In the genomic region with DNA sequence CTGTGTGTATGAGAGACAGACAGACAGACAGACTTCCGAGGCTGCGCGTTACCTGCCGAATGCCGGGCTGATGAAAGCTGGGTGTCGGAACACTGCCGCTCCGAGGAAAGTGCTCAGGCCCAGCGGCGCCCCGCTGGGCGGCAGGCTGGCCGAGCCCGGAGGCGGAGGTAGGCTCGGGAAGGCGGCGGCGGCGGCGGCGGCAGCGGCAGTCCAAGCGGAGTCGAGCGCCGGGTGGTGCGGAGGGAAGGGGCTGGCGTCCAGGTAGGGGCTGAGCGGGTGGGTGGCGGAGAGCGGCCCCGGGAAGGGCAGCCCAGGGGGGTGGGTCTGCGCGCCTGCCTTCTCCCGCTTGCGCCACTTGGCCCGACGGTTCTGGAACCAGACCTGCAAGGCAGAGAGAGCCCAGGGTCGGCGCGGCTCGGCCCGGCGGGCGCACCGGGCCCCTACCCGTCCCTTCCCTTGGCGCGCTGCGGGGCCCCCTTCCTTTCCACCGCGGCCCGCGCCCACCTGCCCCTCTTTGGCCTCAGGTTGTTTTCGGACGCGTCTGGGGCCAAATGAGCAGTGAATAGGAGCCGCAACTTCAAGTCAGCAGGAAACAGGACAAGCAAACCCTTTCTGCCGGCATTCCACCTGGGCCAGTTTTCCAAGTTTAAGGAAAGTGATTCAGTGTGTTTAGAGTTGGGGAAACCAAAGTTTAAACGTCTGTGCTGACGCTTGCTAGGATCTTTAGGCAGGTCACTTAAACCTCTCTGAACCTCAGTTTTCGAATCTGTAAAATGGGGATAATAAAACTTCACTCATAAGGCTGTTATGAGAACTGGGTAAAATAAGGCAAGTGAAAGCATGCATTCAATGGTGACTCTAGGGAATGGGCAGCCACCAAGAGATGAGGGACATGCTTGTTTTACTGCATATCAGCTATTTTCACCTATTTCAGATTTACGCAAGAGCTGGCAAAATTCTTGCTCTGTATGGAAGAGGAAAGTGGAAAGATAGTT, we compare ENCODE assay signal across 2 cellular contexts.
TF ChIP-seq lines count a peak whose summit lies in the region.

No MANE protein-coding gene starts in this region.

TF ChIP-seq in H1, 55 proteins besides CTCF, POLR2A, EP300 and RAD21 (continues in another document):
- TF ChIP-seq TCF12 (IDR thresholded peaks at IDR 0.05; ENCODE audit: low read depth, low read length) (no peak), KDM5A (IDR thresholded peaks at IDR 0.05; ENCODE audit: low read length) (no peak), FOSL1 (IDR thresholded peaks at IDR 0.05; ENCODE audit: insufficient read depth, low read depth, low read length) (no peak), RNF2 (IDR thresholded peaks at IDR 0.05; ENCODE audit: borderline replicate concordance, low read depth, low read length, missing control alignments, poor library complexity, severe bottlenecking) (peak; percentile 64), CTBP2 (IDR thresholded peaks at IDR 0.05; ENCODE audit: borderline replicate concordance, insufficient read depth, insufficient read length, low read length) (peak; percentile 84), MAFK (IDR thresholded peaks at IDR 0.05; ENCODE audit: low read depth, low read length) (no peak), EZH2 (IDR thresholded peaks at IDR 0.05; ENCODE audit: low read depth, low read length, severe bottlenecking) (peak; percentile 72), SUZ12 (IDR thresholded peaks at IDR 0.05; ENCODE audit: low read length) (peak; percentile 75)
- TF ChIP-seq, protein P1, sequence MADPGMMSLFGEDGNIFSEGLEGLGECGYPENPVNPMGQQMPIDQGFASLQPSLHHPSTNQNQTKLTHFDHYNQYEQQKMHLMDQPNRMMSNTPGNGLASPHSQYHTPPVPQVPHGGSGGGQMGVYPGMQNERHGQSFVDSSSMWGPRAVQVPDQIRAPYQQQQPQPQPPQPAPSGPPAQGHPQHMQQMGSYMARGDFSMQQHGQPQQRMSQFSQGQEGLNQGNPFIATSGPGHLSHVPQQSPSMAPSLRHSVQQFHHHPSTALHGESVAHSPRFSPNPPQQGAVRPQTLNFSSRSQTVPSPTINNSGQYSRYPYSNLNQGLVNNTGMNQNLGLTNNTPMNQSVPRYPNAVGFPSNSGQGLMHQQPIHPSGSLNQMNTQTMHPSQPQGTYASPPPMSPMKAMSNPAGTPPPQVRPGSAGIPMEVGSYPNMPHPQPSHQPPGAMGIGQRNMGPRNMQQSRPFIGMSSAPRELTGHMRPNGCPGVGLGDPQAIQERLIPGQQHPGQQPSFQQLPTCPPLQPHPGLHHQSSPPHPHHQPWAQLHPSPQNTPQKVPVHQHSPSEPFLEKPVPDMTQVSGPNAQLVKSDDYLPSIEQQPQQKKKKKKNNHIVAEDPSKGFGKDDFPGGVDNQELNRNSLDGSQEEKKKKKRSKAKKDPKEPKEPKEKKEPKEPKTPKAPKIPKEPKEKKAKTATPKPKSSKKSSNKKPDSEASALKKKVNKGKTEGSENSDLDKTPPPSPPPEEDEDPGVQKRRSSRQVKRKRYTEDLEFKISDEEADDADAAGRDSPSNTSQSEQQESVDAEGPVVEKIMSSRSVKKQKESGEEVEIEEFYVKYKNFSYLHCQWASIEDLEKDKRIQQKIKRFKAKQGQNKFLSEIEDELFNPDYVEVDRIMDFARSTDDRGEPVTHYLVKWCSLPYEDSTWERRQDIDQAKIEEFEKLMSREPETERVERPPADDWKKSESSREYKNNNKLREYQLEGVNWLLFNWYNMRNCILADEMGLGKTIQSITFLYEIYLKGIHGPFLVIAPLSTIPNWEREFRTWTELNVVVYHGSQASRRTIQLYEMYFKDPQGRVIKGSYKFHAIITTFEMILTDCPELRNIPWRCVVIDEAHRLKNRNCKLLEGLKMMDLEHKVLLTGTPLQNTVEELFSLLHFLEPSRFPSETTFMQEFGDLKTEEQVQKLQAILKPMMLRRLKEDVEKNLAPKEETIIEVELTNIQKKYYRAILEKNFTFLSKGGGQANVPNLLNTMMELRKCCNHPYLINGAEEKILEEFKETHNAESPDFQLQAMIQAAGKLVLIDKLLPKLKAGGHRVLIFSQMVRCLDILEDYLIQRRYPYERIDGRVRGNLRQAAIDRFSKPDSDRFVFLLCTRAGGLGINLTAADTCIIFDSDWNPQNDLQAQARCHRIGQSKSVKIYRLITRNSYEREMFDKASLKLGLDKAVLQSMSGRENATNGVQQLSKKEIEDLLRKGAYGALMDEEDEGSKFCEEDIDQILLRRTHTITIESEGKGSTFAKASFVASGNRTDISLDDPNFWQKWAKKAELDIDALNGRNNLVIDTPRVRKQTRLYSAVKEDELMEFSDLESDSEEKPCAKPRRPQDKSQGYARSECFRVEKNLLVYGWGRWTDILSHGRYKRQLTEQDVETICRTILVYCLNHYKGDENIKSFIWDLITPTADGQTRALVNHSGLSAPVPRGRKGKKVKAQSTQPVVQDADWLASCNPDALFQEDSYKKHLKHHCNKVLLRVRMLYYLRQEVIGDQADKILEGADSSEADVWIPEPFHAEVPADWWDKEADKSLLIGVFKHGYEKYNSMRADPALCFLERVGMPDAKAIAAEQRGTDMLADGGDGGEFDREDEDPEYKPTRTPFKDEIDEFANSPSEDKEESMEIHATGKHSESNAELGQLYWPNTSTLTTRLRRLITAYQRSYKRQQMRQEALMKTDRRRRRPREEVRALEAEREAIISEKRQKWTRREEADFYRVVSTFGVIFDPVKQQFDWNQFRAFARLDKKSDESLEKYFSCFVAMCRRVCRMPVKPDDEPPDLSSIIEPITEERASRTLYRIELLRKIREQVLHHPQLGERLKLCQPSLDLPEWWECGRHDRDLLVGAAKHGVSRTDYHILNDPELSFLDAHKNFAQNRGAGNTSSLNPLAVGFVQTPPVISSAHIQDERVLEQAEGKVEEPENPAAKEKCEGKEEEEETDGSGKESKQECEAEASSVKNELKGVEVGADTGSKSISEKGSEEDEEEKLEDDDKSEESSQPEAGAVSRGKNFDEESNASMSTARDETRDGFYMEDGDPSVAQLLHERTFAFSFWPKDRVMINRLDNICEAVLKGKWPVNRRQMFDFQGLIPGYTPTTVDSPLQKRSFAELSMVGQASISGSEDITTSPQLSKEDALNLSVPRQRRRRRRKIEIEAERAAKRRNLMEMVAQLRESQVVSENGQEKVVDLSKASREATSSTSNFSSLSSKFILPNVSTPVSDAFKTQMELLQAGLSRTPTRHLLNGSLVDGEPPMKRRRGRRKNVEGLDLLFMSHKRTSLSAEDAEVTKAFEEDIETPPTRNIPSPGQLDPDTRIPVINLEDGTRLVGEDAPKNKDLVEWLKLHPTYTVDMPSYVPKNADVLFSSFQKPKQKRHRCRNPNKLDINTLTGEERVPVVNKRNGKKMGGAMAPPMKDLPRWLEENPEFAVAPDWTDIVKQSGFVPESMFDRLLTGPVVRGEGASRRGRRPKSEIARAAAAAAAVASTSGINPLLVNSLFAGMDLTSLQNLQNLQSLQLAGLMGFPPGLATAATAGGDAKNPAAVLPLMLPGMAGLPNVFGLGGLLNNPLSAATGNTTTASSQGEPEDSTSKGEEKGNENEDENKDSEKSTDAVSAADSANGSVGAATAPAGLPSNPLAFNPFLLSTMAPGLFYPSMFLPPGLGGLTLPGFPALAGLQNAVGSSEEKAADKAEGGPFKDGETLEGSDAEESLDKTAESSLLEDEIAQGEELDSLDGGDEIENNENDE (IDR thresholded peaks at IDR 0.05; ENCODE audit: insufficient replicate concordance, low read length), result no peak
- TF ChIP-seq, protein P2, sequence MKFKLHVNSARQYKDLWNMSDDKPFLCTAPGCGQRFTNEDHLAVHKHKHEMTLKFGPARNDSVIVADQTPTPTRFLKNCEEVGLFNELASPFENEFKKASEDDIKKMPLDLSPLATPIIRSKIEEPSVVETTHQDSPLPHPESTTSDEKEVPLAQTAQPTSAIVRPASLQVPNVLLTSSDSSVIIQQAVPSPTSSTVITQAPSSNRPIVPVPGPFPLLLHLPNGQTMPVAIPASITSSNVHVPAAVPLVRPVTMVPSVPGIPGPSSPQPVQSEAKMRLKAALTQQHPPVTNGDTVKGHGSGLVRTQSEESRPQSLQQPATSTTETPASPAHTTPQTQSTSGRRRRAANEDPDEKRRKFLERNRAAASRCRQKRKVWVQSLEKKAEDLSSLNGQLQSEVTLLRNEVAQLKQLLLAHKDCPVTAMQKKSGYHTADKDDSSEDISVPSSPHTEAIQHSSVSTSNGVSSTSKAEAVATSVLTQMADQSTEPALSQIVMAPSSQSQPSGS (IDR thresholded peaks at IDR 0.05; ENCODE audit: low read length), result no peak

TF ChIP-seq in neural cell, 6 proteins besides CTCF, POLR2A, EP300 and RAD21:
- TF ChIP-seq TAF1 (IDR thresholded peaks at IDR 0.05; ENCODE audit: low read depth), result no peak
- TF ChIP-seq, protein P3, sequence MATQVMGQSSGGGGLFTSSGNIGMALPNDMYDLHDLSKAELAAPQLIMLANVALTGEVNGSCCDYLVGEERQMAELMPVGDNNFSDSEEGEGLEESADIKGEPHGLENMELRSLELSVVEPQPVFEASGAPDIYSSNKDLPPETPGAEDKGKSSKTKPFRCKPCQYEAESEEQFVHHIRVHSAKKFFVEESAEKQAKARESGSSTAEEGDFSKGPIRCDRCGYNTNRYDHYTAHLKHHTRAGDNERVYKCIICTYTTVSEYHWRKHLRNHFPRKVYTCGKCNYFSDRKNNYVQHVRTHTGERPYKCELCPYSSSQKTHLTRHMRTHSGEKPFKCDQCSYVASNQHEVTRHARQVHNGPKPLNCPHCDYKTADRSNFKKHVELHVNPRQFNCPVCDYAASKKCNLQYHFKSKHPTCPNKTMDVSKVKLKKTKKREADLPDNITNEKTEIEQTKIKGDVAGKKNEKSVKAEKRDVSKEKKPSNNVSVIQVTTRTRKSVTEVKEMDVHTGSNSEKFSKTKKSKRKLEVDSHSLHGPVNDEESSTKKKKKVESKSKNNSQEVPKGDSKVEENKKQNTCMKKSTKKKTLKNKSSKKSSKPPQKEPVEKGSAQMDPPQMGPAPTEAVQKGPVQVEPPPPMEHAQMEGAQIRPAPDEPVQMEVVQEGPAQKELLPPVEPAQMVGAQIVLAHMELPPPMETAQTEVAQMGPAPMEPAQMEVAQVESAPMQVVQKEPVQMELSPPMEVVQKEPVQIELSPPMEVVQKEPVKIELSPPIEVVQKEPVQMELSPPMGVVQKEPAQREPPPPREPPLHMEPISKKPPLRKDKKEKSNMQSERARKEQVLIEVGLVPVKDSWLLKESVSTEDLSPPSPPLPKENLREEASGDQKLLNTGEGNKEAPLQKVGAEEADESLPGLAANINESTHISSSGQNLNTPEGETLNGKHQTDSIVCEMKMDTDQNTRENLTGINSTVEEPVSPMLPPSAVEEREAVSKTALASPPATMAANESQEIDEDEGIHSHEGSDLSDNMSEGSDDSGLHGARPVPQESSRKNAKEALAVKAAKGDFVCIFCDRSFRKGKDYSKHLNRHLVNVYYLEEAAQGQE (IDR thresholded peaks at IDR 0.05; ENCODE audit: borderline replicate concordance), result no peak
- TF ChIP-seq SMC3 (conservative IDR thresholded peaks at IDR 0.05; ENCODE audit: poor library complexity), result no peak
- TF ChIP-seq MXI1 (conservative IDR thresholded peaks at IDR 0.05; ENCODE audit: poor library complexity, severe bottlenecking), result no peak
- no peak for TF ChIP-seq POLR2AphosphoS5 (IDR thresholded peaks at IDR 0.05)
